Comparison of ENCODE assay signal across 8 cellular contexts in genomic region chr16:56657555-56658430, GRCh38. TPM values are rescaled to one million over a fixed set of nuclear protein-coding genes. Genes with fewer than 3 reads are reported as not detected.
DNase-seq lines count a peak whose midpoint lies in the region; ATAC-seq and TF ChIP-seq lines count a peak whose summit lies in the region.

TSS of gene MT1F (plus strand) at chr16:56657959. CDS start at chr16:56658059, 100 bp downstream.

- peak; percentile 40 for DNase-seq in BE2C
- peak; percentile 87 to 99 (median 97) for DNase-seq in Peyer's patch
- DNase-seq in activated effector memory CD4-positive, alpha-beta T cell treated with anti-CD3 and anti-CD28 coated beads, Interleukin-2, amount 50 U/mL, for 16 hours: peak; percentile 87
- DNase-seq in foreskin fibroblast: peak in 1 of 2 donors; percentile 44
- peak; percentile 43 to 80 for DNase-seq in stimulated activated naive CD8-positive, alpha-beta T cell treated with anti-CD3 and anti-CD28 coated beads, Interleukin-15, amount 100 ng/mL, for 72 hours
- no peak for DNase-seq in NCI-H2107 treated with DMSO at 0.1 percent for 48 hours (lab: John Stamatoyannopoulos, UW; ENCODE audit: unreplicated experiment)

- peaks cover 36% of the 10 kb centered on the region for H3K4me1 Mint-ChIP-seq in stimulated activated naive CD8-positive, alpha-beta T cell treated with anti-CD3 and anti-CD28 coated beads, Interleukin-15, amount 100 ng/mL, for 72 hours

- peak; percentile 61 for ATAC-seq in HG02759 (IDR thresholded peaks at IDR 0.05; ENCODE audit: unreplicated experiment)
- ATAC-seq in stimulated activated naive CD8-positive, alpha-beta T cell treated with anti-CD3 and anti-CD28 coated beads, Interleukin-15, amount 100 ng/mL, for 72 hours: peak; percentile 80

- TF ChIP-seq CTCF in BE2C (IDR thresholded peaks at IDR 0.05; ENCODE audit: low read depth, low read length): no peak
- TF ChIP-seq CTCF in Peyer's patch (IDR thresholded peaks at IDR 0.05): peak in 1 of 6 experiments; percentile 24
- no peak for TF ChIP-seq CTCF in foreskin fibroblast (IDR thresholded peaks at IDR 0.05; ENCODE audit: low read depth, low read length)

- peaks cover 4% of the 10 kb centered on the region for H3K27me3 Mint-ChIP-seq in stimulated activated naive CD8-positive, alpha-beta T cell treated with anti-CD3 and anti-CD28 coated beads, Interleukin-15, amount 100 ng/mL, for 72 hours

- H3K9me3 ChIP-seq in BE2C (no peaks in the 10 kb centered on the region), Peyer's patch (no peaks in the 10 kb centered on the region), neuron (ENCODE audit: low read length) (peaks cover 4% of the 10 kb centered on the region)

- H3K9me3 Mint-ChIP-seq in stimulated activated naive CD8-positive, alpha-beta T cell treated with anti-CD3 and anti-CD28 coated beads, Interleukin-15, amount 100 ng/mL, for 72 hours: no peaks in the 10 kb centered on the region

- H3K36me3 ChIP-seq in BE2C: no peaks in the 10 kb centered on the region
- H3K36me3 ChIP-seq in Peyer's patch: peaks cover 0 to 6% (median 0%) of the 10 kb centered on the region in 3 donors
- H3K36me3 ChIP-seq in neuron (ENCODE audit: insufficient read depth, low read length): no peaks in the 10 kb centered on the region

- peaks cover 52% of the 10 kb centered on the region for H3K27me3 ChIP-seq in BE2C
- H3K27me3 ChIP-seq in Peyer's patch: no peaks in the 10 kb centered on the region
- H3K27me3 ChIP-seq in neuron (ENCODE audit: insufficient read depth, low read length): peaks cover 82% of the 10 kb centered on the region

- peak within 1 kb of the TSS; percentile 77 to 91 for H3K27ac Mint-ChIP-seq in stimulated activated naive CD8-positive, alpha-beta T cell treated with anti-CD3 and anti-CD28 coated beads, Interleukin-15, amount 100 ng/mL, for 72 hours

- TF ChIP-seq POLR2A in Peyer's patch (IDR thresholded peaks at IDR 0.05): peak; percentile 79 to 87

- H3K4me3 Mint-ChIP-seq in stimulated activated naive CD8-positive, alpha-beta T cell treated with anti-CD3 and anti-CD28 coated beads, Interleukin-15, amount 100 ng/mL, for 72 hours: peak within 1 kb of the TSS; percentile 96 to 97

- H3K4me3 ChIP-seq in BE2C (ENCODE audit: low read depth, low read length) (peak within 1 kb of the TSS; percentile 38), Peyer's patch (peak within 1 kb of the TSS; percentile 53 to 74 (median 66)), foreskin fibroblast (ENCODE audit: low read depth in 1 of 2, low read length in 2 of 2) (peak within 1 kb of the TSS; percentile 26 to 34), neuron (ENCODE audit: low read length) (peak within 1 kb of the TSS; percentile 35)

- peak within 1 kb of the TSS; percentile 70 to 86 (median 76) for H3K27ac ChIP-seq in Peyer's patch

- H3K4me1 ChIP-seq in BE2C: no peaks in the 10 kb centered on the region
- peaks cover 0 to 14% (median 2%) of the 10 kb centered on the region in 4 donors for H3K4me1 ChIP-seq in Peyer's patch
- no peaks in the 10 kb centered on the region for H3K4me1 ChIP-seq in neuron (ENCODE audit: insufficient read depth, low read length)

- H2AFZ ChIP-seq in neuron (ENCODE audit: low read depth, low read length): no peak within 1 kb of the TSS

RNA-seq across cellular contexts. Expression of gene MT1F, which starts in this region (rescaled TPM):
- polyA plus RNA-seq in BE2C (2012; ENCODE audit: insufficient read depth, insufficient read length, low read depth): not detected
- total RNA-seq in Peyer's patch: 100 to 1,000 TPM in 1 of 4 donors, 10 to 100 TPM in 2, 1 to 10 TPM in 1; 8.0 to 310 (median 44.1) TPM
